25 cellular contexts compared by ENCODE assay signal in genomic region chr5:74499236-74499635, GRCh38.
DNase-seq lines count a peak whose midpoint lies in the region; ATAC-seq and TF ChIP-seq lines count a peak whose summit lies in the region.
"Had no signal": no experiment of that assay in that cellular context is flagged by ENCODE, and none has a peak within 500 bp of the region (broad histone marks: within the 10 kb centered on the region; RNA-seq: fewer than 3 reads in every experiment).

No MANE protein-coding gene starts in this region.

- no peak overlapping the region for H3K4me3 Mint-ChIP-seq in T-helper 17 cell
- H3K4me3 Mint-ChIP-seq: activated CD8-positive, alpha-beta T cell treated with anti-CD3 and anti-CD28 coated beads, Interleukin-2, amount 10 ng/mL, durations not matched to agents 7 days and 5 days; activated naive CD8-positive, alpha-beta T cell treated with anti-CD3 and anti-CD28 coated beads, Interleukin-2, amount 10 ng/mL, durations not matched to agents 7 days and 5 days; dendritic cell treated with granulocyte-macrophage colony-stimulating factor and Interleukin-4, amounts not matched to agents 40 ng/mL and 50 ng/mL, for 4 days had no signal

- no peaks in the 10 kb centered on the region for H4K20me1 ChIP-seq in smooth muscle cell (ENCODE audit: low read depth)

- no peak for TF ChIP-seq CTCF in liver (IDR thresholded peaks at IDR 0.05; ENCODE audit: low read depth, low read length, missing input control)
- no peak for TF ChIP-seq CTCF in smooth muscle cell (IDR thresholded peaks at IDR 0.05; ENCODE audit: borderline replicate concordance, insufficient read depth, poor library complexity, severe bottlenecking)

- H3K4me2 ChIP-seq in smooth muscle cell: peak overlapping the region; percentile 32
- H3K4me2 ChIP-seq: PC-9 had no signal

- H3K9ac ChIP-seq in liver (ENCODE audit: low read depth in 1 of 2, low read length in 2 of 2) (no peak overlapping the region), smooth muscle cell (ENCODE audit: low read depth) (no peak overlapping the region)

- ATAC-seq in T-helper 17 cell: no peak
- ATAC-seq: activated CD8-positive, alpha-beta T cell treated with anti-CD3 and anti-CD28 coated beads, Interleukin-2, amount 10 ng/mL, durations not matched to agents 7 days and 5 days; lower lobe of right lung had no signal

- H3K27ac Mint-ChIP-seq in T-helper 17 cell: no peak overlapping the region
- H3K27ac Mint-ChIP-seq: activated CD8-positive, alpha-beta T cell treated with anti-CD3 and anti-CD28 coated beads, Interleukin-2, amount 10 ng/mL, durations not matched to agents 7 days and 5 days; activated naive CD8-positive, alpha-beta T cell treated with anti-CD3 and anti-CD28 coated beads, Interleukin-2, amount 10 ng/mL, durations not matched to agents 7 days and 5 days; dendritic cell treated with granulocyte-macrophage colony-stimulating factor and Interleukin-4, amounts not matched to agents 40 ng/mL and 50 ng/mL, for 4 days had no signal

- H3K79me2 ChIP-seq in smooth muscle cell (ENCODE audit: low read depth): no peaks in the 10 kb centered on the region

- DNase-seq in NCI-H526 treated with DMSO at 0.1 percent for 48 hours (lab: John Stamatoyannopoulos, UW) (peak; percentile 42), NCI-H526 (lab: John Stamatoyannopoulos, UW) (no peak), NCI-H748 treated with DMSO at 0.1 percent for 48 hours (lab: John Stamatoyannopoulos, UW) (peak; percentile 80), smooth muscle cell (lab: John Stamatoyannopoulos, UW; ENCODE audit: unreplicated experiment) (no peak), glomerular visceral epithelial cell (ENCODE audit: extremely low spot score) (no peak), KG1 (lab: John Stamatoyannopoulos, UW) (no peak), T-helper 17 cell (no peak)
- DNase-seq: activated CD4-positive, CD25-positive, alpha-beta regulatory T cell treated with anti-CD3 and anti-CD28 coated beads, Interleukin-2, amount 50 U/mL, for 72 hours; activated CD8-positive, alpha-beta T cell treated with anti-CD3 and anti-CD28 coated beads, Interleukin-2, amount 10 ng/mL, durations not matched to agents 7 days and 5 days; activated effector memory CD4-positive, alpha-beta T cell treated with Interleukin-2 at 50 U/mL for 16 hours; activated naive CD8-positive, alpha-beta T cell treated with anti-CD3 and anti-CD28 coated beads, Interleukin-2, amount 10 ng/mL, durations not matched to agents 7 days and 5 days; activated T-cell treated with anti-CD3 and anti-CD28 coated beads for 4 hours; central memory CD4-positive, alpha-beta T cell; COR-L47; lower lobe of right lung; MG63; NCI-H1436 treated with DMSO at 0.1 percent for 48 hours; PC-9; stimulated activated CD4-positive, alpha-beta T cell treated with anti-CD3 and anti-CD28 coated beads, Interleukin-4, amount 100 ng/mL, for 4 hours; stimulated activated naive CD4-positive, alpha-beta T cell; SW 1271; uterus had no signal

- TF ChIP-seq RAD21 in liver (IDR thresholded peaks at IDR 0.05): no peak

- H3K4me1 ChIP-seq in liver (ENCODE audit: control insufficient read depth in 4 of 4, insufficient read depth in 4 of 4, low read length in 3 of 4): peaks cover 4 to 46% (median 36%) of the 10 kb centered on the region in 4 donors
- peaks cover 12% of the 10 kb centered on the region for H3K4me1 ChIP-seq in smooth muscle cell (ENCODE audit: low read depth)
- H3K4me1 ChIP-seq: lower lobe of right lung, right atrium auricular region, uterus had no signal

- H3K27ac ChIP-seq in liver (ENCODE audit: low read depth in 1 of 2, low read length in 2 of 2): peak overlapping the region; percentile 39 to 78
- H3K27ac ChIP-seq in smooth muscle cell (ENCODE audit: low read depth): no peak overlapping the region
- H3K27ac ChIP-seq: lower lobe of right lung, PC-9, right atrium auricular region, uterus had no signal

- H3K36me3 ChIP-seq in liver (ENCODE audit: control insufficient read depth in 4 of 4, insufficient read depth in 3 of 4, low read depth in 1 of 4, low read length in 3 of 4) (no peaks in the 10 kb centered on the region), smooth muscle cell (ENCODE audit: low read depth) (no peaks in the 10 kb centered on the region)
- H3K36me3 ChIP-seq: lower lobe of right lung, MG63, right atrium auricular region, uterus had no signal

- H3K4me3 ChIP-seq in liver (ENCODE audit: low read depth in 1 of 3, low read length in 3 of 3) (no peak overlapping the region), smooth muscle cell (peak overlapping the region; percentile 4)
- H3K4me3 ChIP-seq: lower lobe of right lung, MG63, PC-9, right atrium auricular region, uterus had no signal

- H3K4me1 Mint-ChIP-seq in T-helper 17 cell: no peaks in the 10 kb centered on the region
- H3K4me1 Mint-ChIP-seq: activated naive CD8-positive, alpha-beta T cell treated with anti-CD3 and anti-CD28 coated beads, Interleukin-2, amount 10 ng/mL, durations not matched to agents 7 days and 5 days had no signal

- peak overlapping the region; percentile 68 for H2AFZ ChIP-seq in smooth muscle cell (ENCODE audit: low read depth)
- H2AFZ ChIP-seq: PC-9 had no signal

- 36% methylated on average over 3 of the region's 3 CpGs for WGBS in liver
- 12% methylated on average over 3 of the region's 3 CpGs for WGBS in smooth muscle cell (ENCODE audit: low lambda C conversion rate)

- peaks cover 4% of the 10 kb centered on the region for H3K27me3 Mint-ChIP-seq in T-helper 17 cell
- H3K27me3 Mint-ChIP-seq: dendritic cell treated with granulocyte-macrophage colony-stimulating factor and Interleukin-4, amounts not matched to agents 40 ng/mL and 50 ng/mL, for 4 days had no signal

- peaks cover 12% of the 10 kb centered on the region for H3F3A ChIP-seq in smooth muscle cell (ENCODE audit: low read depth)

- no peaks in the 10 kb centered on the region for H3K36me3 Mint-ChIP-seq in T-helper 17 cell (ENCODE audit: low read depth)
- H3K36me3 Mint-ChIP-seq: activated naive CD8-positive, alpha-beta T cell treated with anti-CD3 and anti-CD28 coated beads, Interleukin-2, amount 10 ng/mL, durations not matched to agents 7 days and 5 days had no signal

- H3K27me3 ChIP-seq in liver (ENCODE audit: control insufficient read depth in 4 of 4, insufficient read depth in 4 of 4, low read length in 3 of 4) (no peaks in the 10 kb centered on the region), smooth muscle cell (ENCODE audit: low read depth) (no peaks in the 10 kb centered on the region)
- H3K27me3 ChIP-seq: MG63, right atrium auricular region, uterus had no signal

- H3K9me3 ChIP-seq in liver (ENCODE audit: control insufficient read depth in 4 of 4, low read length in 3 of 4): no peaks in the 10 kb centered on the region
- no peaks in the 10 kb centered on the region for H3K9me3 ChIP-seq in smooth muscle cell (replicated peaks; ENCODE audit: low read depth)
- H3K9me3 ChIP-seq in T-helper 17 cell (ENCODE audit: control insufficient read depth, low read length, poor library complexity, severe bottlenecking): no peaks in the 10 kb centered on the region
- H3K9me3 ChIP-seq: lower lobe of right lung, MG63, right atrium auricular region, uterus had no signal

TF ChIP-seq in liver, 16 proteins besides CTCF, POLR2A, EP300 and RAD21:
- TF ChIP-seq, protein P1, sequence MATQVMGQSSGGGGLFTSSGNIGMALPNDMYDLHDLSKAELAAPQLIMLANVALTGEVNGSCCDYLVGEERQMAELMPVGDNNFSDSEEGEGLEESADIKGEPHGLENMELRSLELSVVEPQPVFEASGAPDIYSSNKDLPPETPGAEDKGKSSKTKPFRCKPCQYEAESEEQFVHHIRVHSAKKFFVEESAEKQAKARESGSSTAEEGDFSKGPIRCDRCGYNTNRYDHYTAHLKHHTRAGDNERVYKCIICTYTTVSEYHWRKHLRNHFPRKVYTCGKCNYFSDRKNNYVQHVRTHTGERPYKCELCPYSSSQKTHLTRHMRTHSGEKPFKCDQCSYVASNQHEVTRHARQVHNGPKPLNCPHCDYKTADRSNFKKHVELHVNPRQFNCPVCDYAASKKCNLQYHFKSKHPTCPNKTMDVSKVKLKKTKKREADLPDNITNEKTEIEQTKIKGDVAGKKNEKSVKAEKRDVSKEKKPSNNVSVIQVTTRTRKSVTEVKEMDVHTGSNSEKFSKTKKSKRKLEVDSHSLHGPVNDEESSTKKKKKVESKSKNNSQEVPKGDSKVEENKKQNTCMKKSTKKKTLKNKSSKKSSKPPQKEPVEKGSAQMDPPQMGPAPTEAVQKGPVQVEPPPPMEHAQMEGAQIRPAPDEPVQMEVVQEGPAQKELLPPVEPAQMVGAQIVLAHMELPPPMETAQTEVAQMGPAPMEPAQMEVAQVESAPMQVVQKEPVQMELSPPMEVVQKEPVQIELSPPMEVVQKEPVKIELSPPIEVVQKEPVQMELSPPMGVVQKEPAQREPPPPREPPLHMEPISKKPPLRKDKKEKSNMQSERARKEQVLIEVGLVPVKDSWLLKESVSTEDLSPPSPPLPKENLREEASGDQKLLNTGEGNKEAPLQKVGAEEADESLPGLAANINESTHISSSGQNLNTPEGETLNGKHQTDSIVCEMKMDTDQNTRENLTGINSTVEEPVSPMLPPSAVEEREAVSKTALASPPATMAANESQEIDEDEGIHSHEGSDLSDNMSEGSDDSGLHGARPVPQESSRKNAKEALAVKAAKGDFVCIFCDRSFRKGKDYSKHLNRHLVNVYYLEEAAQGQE (IDR thresholded peaks at IDR 0.05): peak; percentile 76
- TF ChIP-seq SP1 (IDR thresholded peaks at IDR 0.05) (peak; percentile 34), GABPA (IDR thresholded peaks at IDR 0.05 in 1 of 2, conservative IDR thresholded peaks at IDR 0.05 in 1 of 2) (no peak), FOXA1 (IDR thresholded peaks at IDR 0.05) (no peak), HNF4G (IDR thresholded peaks at IDR 0.05) (no peak), HNF4A (conservative IDR thresholded peaks at IDR 0.05) (no peak)
- TF ChIP-seq, protein P2, sequence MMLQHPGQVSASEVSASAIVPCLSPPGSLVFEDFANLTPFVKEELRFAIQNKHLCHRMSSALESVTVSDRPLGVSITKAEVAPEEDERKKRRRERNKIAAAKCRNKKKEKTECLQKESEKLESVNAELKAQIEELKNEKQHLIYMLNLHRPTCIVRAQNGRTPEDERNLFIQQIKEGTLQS (IDR thresholded peaks at IDR 0.05): no peak

Comparison
In these comparisons a context has a peak if more than half of its experiments do, and no peak if none do; other contexts are left out.
1. DNase-seq: peak in NCI-H526 treated with DMSO at 0.1 percent for 48 hours (single experiment) and NCI-H748 treated with DMSO at 0.1 percent for 48 hours (single experiment); none in NCI-H526 (0 of 2), smooth muscle cell (single experiment), glomerular visceral epithelial cell (single experiment), KG1 (single experiment) and T-helper 17 cell (0 of 3).